In the genomic region with DNA sequence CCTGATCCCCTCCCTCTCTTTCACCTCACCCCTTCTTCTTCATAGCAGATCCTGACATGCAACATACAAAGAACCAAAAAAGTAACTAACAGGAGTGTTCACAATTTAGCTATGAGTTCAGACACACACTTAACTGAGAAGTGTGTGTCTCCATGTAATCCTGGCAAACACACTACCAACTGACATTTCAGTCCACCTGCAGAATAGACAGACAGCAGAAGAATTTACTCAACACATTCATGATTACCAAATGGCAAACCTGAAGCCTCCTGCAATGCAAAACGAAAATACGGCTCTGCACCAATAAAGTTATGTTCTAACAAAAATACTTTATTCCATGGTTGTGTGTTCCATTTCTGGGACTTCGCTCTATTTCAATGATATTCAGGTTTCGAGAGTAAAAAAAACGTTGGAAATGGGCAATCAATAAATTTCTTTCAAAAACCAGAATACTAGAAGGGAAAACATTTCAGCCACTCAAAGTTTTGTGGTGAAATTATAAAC, we compare ENCODE assay signal across 9 cellular contexts. TPM values are rescaled to one million over a fixed set of nuclear protein-coding genes. Genes with fewer than 3 reads are reported as not detected.
DNase-seq lines count a peak whose midpoint lies in the region.
"Had no signal": no experiment of that assay in that cellular context is flagged by ENCODE, and none has a peak within 500 bp of the region (broad histone marks: within the 10 kb centered on the region; RNA-seq: fewer than 3 reads in every experiment).

No MANE protein-coding gene starts in this region.

- peak overlapping the region; percentile 81 for H3K4me3 Mint-ChIP-seq in activated naive CD4-positive, alpha-beta T cell treated with anti-CD3 and anti-CD28 coated beads, Interleukin-2, amount 10 ng/mL, durations not matched to agents 7 days and 5 days
- H3K4me3 Mint-ChIP-seq in activated CD4-positive, alpha-beta memory T cell treated with anti-CD3 and anti-CD28 coated beads, Interleukin-2, amount 10 ng/mL, durations not matched to agents 7 days and 5 days = peak overlapping the region; percentile 87

- no peaks in the 10 kb centered on the region for H3K36me3 ChIP-seq in iPS-18a (ENCODE audit: control insufficient read depth, low read depth, low read length)

- no peak overlapping the region for H3K9ac ChIP-seq in iPS-18a (ENCODE audit: low read length)

- H3K9me3 Mint-ChIP-seq in activated naive CD4-positive, alpha-beta T cell treated with anti-CD3 and anti-CD28 coated beads, Interleukin-2, amount 10 ng/mL, durations not matched to agents 7 days and 5 days = no peaks in the 10 kb centered on the region
- H3K9me3 Mint-ChIP-seq in activated CD4-positive, alpha-beta memory T cell treated with anti-CD3 and anti-CD28 coated beads, Interleukin-2, amount 10 ng/mL, durations not matched to agents 7 days and 5 days = no peaks in the 10 kb centered on the region

- peaks cover 53% of the 10 kb centered on the region for H3K4me1 Mint-ChIP-seq in activated naive CD4-positive, alpha-beta T cell treated with anti-CD3 and anti-CD28 coated beads, Interleukin-2, amount 10 ng/mL, durations not matched to agents 7 days and 5 days
- peaks cover 38% of the 10 kb centered on the region for H3K4me1 Mint-ChIP-seq in activated CD4-positive, alpha-beta memory T cell treated with anti-CD3 and anti-CD28 coated beads, Interleukin-2, amount 10 ng/mL, durations not matched to agents 7 days and 5 days

- no peaks in the 10 kb centered on the region for H3K9me3 ChIP-seq in iPS-18a (ENCODE audit: control insufficient read depth, low read depth, low read length)

- no peak for DNase-seq in activated naive CD4-positive, alpha-beta T cell treated with anti-CD3 and anti-CD28 coated beads, Interleukin-2, amount 10 ng/mL, durations not matched to agents 7 days and 5 days
- no peak for DNase-seq in activated naive CD4-positive, alpha-beta T cell treated with Interleukin-2 at 50 U/mL for 16 hours
- DNase-seq in activated CD4-positive, alpha-beta memory T cell treated with anti-CD3 and anti-CD28 coated beads, Interleukin-2, amount 10 ng/mL, durations not matched to agents 7 days and 5 days = no peak
- DNase-seq in superior temporal gyrus (ENCODE audit: extremely low spot score) = peak; percentile 30
- no peak for DNase-seq in NCI-H146 treated with DMSO at 0.1 percent for 48 hours (lab: John Stamatoyannopoulos, UW; ENCODE audit: unreplicated experiment)
- DNase-seq in stimulated activated CD4-positive, alpha-beta T cell treated with anti-CD3 and anti-CD28 coated beads, Interleukin-15, amount 100 ng/mL, for 24 hours = no peak
- no peak for DNase-seq in activated effector memory CD4-positive, alpha-beta T cell treated with Interleukin-2 at 50 U/mL for 16 hours
- DNase-seq: NCI-H2081 had no signal

- CTCF ChIA-PET in activated naive CD4-positive, alpha-beta T cell treated with anti-CD3 and anti-CD28 coated beads, Interleukin-2, amount 10 ng/mL, durations not matched to agents 7 days and 5 days (lab: Charles Lee) = interaction anchor here (1.4 to 2.4 kb wide), 6 partner anchors 9 to 354 kb away, joined by 3 to 12 read pairs (median 6); no protein-coding TSS in a partner anchor
- CTCF ChIA-PET in activated CD4-positive, alpha-beta memory T cell treated with anti-CD3 and anti-CD28 coated beads, Interleukin-2, amount 10 ng/mL, durations not matched to agents 7 days and 5 days (lab: Charles Lee) = interaction anchor here (0.8 to 14.1 kb wide), 4 partner anchors 104 to 353 kb away, joined by 3 to 281 read pairs (median 4); no protein-coding TSS in a partner anchor

- H3K27me3 Mint-ChIP-seq in activated naive CD4-positive, alpha-beta T cell treated with anti-CD3 and anti-CD28 coated beads, Interleukin-2, amount 10 ng/mL, durations not matched to agents 7 days and 5 days = peaks cover 7% of the 10 kb centered on the region
- H3K27me3 Mint-ChIP-seq in activated CD4-positive, alpha-beta memory T cell treated with anti-CD3 and anti-CD28 coated beads, Interleukin-2, amount 10 ng/mL, durations not matched to agents 7 days and 5 days = peaks cover 37% of the 10 kb centered on the region

- H3K4me1 ChIP-seq in iPS-18a (ENCODE audit: control insufficient read depth, low read depth, low read length) = peaks cover 27% of the 10 kb centered on the region

- H3K36me3 Mint-ChIP-seq in activated naive CD4-positive, alpha-beta T cell treated with anti-CD3 and anti-CD28 coated beads, Interleukin-2, amount 10 ng/mL, durations not matched to agents 7 days and 5 days = peaks cover 37% of the 10 kb centered on the region
- peaks cover 33% of the 10 kb centered on the region for H3K36me3 Mint-ChIP-seq in activated CD4-positive, alpha-beta memory T cell treated with anti-CD3 and anti-CD28 coated beads, Interleukin-2, amount 10 ng/mL, durations not matched to agents 7 days and 5 days (ENCODE audit: low read depth)

- H3K27me3 ChIP-seq in iPS-18a (ENCODE audit: control insufficient read depth, insufficient read depth, low read length) = peaks cover 58% of the 10 kb centered on the region

- H3K4me3 ChIP-seq in iPS-18a (ENCODE audit: low read length) = peak overlapping the region; percentile 74

- no peak overlapping the region for H3K27ac ChIP-seq in iPS-18a (ENCODE audit: low read length)

- peak overlapping the region; percentile 99 for H3K27ac Mint-ChIP-seq in activated naive CD4-positive, alpha-beta T cell treated with anti-CD3 and anti-CD28 coated beads, Interleukin-2, amount 10 ng/mL, durations not matched to agents 7 days and 5 days
- peak overlapping the region; percentile 74 for H3K27ac Mint-ChIP-seq in activated CD4-positive, alpha-beta memory T cell treated with anti-CD3 and anti-CD28 coated beads, Interleukin-2, amount 10 ng/mL, durations not matched to agents 7 days and 5 days

- POLR2A ChIA-PET in activated CD4-positive, alpha-beta memory T cell treated with anti-CD3 and anti-CD28 coated beads, Interleukin-2, amount 10 ng/mL, durations not matched to agents 7 days and 5 days (lab: Charles Lee) = interaction anchor here (0.6 to 6.2 kb wide), 9 partner anchors 8 to 213 kb away, joined by 3 to 101 read pairs (median 7); no protein-coding TSS in a partner anchor

RNA-seq across cellular contexts. Expression of gene BACH2, which starts 2.6 kb away (rescaled TPM):
- 10 to 100 TPM; 30.3 to 31.1 TPM for total RNA-seq in activated CD4-positive, alpha-beta memory T cell treated with anti-CD3 and anti-CD28 coated beads, Interleukin-2, amount 10 ng/mL, durations not matched to agents 7 days and 5 days
